Comparison of ENCODE assay signal across 1 cellular context in genomic region chr15:48796930-48797329, GRCh38.
TF ChIP-seq lines count a peak whose summit lies in the region.

No MANE protein-coding gene starts in this region.

TF ChIP-seq in GM23338, 12 proteins besides CTCF, POLR2A, EP300 and RAD21 (continued from another document):
- TF ChIP-seq ETS1 (IDR thresholded peaks at IDR 0.05) (no peak), JUNB (IDR thresholded peaks at IDR 0.05; ENCODE audit: unreplicated experiment) (no peak), EZH2 (IDR thresholded peaks at IDR 0.05; ENCODE audit: low read depth, unreplicated experiment) (no peak), NANOG (IDR thresholded peaks at IDR 0.05; ENCODE audit: borderline replicate concordance) (no peak), EZH2phosphoT487 (IDR thresholded peaks at IDR 0.05; ENCODE audit: unreplicated experiment) (no peak), POLR2AphosphoS5 (IDR thresholded peaks at IDR 0.05; ENCODE audit: low read depth) (no peak), CREB1 (CRISPR knock-in tag; IDR thresholded peaks at IDR 0.05; ENCODE audit: low read depth) (no peak), ZNF331 (CRISPR knock-in tag; IDR thresholded peaks at IDR 0.05; ENCODE audit: low read depth) (no peak)
- TF ChIP-seq, protein P1, sequence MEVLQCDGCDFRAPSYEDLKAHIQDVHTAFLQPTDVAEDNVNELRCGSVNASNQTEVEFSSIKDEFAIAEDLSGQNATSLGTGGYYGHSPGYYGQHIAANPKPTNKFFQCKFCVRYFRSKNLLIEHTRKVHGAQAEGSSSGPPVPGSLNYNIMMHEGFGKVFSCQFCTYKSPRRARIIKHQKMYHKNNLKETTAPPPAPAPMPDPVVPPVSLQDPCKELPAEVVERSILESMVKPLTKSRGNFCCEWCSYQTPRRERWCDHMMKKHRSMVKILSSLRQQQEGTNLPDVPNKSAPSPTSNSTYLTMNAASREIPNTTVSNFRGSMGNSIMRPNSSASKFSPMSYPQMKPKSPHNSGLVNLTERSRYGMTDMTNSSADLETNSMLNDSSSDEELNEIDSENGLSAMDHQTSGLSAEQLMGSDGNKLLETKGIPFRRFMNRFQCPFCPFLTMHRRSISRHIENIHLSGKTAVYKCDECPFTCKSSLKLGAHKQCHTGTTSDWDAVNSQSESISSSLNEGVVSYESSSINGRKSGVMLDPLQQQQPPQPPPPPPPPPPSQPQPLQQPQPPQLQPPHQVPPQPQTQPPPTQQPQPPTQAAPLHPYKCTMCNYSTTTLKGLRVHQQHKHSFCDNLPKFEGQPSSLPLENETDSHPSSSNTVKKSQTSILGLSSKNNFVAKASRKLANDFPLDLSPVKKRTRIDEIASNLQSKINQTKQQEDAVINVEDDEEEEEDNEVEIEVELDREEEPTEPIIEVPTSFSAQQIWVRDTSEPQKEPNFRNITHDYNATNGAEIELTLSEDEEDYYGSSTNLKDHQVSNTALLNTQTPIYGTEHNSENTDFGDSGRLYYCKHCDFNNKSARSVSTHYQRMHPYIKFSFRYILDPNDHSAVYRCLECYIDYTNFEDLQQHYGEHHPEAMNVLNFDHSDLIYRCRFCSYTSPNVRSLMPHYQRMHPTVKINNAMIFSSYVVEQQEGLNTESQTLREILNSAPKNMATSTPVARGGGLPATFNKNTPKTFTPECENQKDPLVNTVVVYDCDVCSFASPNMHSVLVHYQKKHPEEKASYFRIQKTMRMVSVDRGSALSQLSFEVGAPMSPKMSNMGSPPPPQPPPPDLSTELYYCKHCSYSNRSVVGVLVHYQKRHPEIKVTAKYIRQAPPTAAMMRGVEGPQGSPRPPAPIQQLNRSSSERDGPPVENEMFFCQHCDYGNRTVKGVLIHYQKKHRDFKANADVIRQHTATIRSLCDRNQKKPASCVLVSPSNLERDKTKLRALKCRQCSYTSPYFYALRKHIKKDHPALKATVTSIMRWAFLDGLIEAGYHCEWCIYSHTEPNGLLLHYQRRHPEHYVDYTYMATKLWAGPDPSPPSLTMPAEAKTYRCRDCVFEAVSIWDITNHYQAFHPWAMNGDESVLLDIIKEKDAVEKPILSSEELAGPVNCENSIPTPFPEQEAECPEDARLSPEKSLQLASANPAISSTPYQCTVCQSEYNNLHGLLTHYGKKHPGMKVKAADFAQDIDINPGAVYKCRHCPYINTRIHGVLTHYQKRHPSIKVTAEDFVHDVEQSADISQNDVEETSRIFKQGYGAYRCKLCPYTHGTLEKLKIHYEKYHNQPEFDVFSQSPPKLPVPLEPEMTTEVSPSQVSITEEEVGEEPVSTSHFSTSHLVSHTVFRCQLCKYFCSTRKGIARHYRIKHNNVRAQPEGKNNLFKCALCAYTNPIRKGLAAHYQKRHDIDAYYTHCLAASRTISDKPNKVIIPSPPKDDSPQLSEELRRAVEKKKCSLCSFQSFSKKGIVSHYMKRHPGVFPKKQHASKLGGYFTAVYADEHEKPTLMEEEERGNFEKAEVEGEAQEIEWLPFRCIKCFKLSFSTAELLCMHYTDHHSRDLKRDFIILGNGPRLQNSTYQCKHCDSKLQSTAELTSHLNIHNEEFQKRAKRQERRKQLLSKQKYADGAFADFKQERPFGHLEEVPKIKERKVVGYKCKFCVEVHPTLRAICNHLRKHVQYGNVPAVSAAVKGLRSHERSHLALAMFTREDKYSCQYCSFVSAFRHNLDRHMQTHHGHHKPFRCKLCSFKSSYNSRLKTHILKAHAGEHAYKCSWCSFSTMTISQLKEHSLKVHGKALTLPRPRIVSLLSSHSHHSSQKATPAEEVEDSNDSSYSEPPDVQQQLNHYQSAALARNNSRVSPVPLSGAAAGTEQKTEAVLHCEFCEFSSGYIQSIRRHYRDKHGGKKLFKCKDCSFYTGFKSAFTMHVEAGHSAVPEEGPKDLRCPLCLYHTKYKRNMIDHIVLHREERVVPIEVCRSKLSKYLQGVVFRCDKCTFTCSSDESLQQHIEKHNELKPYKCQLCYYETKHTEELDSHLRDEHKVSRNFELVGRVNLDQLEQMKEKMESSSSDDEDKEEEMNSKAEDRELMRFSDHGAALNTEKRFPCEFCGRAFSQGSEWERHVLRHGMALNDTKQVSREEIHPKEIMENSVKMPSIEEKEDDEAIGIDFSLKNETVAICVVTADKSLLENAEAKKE (CRISPR knock-in tag; IDR thresholded peaks at IDR 0.05), result no peak
- TF ChIP-seq, protein P2, sequence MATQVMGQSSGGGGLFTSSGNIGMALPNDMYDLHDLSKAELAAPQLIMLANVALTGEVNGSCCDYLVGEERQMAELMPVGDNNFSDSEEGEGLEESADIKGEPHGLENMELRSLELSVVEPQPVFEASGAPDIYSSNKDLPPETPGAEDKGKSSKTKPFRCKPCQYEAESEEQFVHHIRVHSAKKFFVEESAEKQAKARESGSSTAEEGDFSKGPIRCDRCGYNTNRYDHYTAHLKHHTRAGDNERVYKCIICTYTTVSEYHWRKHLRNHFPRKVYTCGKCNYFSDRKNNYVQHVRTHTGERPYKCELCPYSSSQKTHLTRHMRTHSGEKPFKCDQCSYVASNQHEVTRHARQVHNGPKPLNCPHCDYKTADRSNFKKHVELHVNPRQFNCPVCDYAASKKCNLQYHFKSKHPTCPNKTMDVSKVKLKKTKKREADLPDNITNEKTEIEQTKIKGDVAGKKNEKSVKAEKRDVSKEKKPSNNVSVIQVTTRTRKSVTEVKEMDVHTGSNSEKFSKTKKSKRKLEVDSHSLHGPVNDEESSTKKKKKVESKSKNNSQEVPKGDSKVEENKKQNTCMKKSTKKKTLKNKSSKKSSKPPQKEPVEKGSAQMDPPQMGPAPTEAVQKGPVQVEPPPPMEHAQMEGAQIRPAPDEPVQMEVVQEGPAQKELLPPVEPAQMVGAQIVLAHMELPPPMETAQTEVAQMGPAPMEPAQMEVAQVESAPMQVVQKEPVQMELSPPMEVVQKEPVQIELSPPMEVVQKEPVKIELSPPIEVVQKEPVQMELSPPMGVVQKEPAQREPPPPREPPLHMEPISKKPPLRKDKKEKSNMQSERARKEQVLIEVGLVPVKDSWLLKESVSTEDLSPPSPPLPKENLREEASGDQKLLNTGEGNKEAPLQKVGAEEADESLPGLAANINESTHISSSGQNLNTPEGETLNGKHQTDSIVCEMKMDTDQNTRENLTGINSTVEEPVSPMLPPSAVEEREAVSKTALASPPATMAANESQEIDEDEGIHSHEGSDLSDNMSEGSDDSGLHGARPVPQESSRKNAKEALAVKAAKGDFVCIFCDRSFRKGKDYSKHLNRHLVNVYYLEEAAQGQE (IDR thresholded peaks at IDR 0.05; ENCODE audit: unreplicated experiment), result no peak
